14 cellular contexts compared by ENCODE assay signal in genomic region chr18:57980573-57981348, GRCh38.
DNase-seq lines count a peak whose midpoint lies in the region; ATAC-seq and TF ChIP-seq lines count a peak whose summit lies in the region.
"Had no signal": no experiment of that assay in that cellular context is flagged by ENCODE, and none has a peak within 500 bp of the region (broad histone marks: within the 10 kb centered on the region; RNA-seq: fewer than 3 reads in every experiment).

No MANE protein-coding gene starts in this region.

- H3K23ac ChIP-seq in mesenchymal stem cell (ENCODE audit: low read length in 2 of 2): no peak overlapping the region

- no peak overlapping the region for H3K4ac ChIP-seq in mesenchymal stem cell (ENCODE audit: low read depth in 1 of 2, low read length in 2 of 2)

- 80% methylated on average over 1 of the region's 4 CpGs for WGBS in mesenchymal stem cell

- H2BK15ac ChIP-seq in mesenchymal stem cell (ENCODE audit: low read depth, poor library complexity, severe bottlenecking): no peak overlapping the region

- no peak overlapping the region for H4K8ac ChIP-seq in mesenchymal stem cell (ENCODE audit: low read length)

- H3K4me3 Mint-ChIP-seq in WTC11 (no peak overlapping the region), type B pancreatic cell (peak overlapping the region; percentile 6)
- H3K4me3 Mint-ChIP-seq: brain, T-helper 17 cell had no signal

- H3K9me3 ChIP-seq in Karpas-422 (ENCODE audit: low read length) (no peaks in the 10 kb centered on the region), mesenchymal stem cell (ENCODE audit: control insufficient read depth, low read length) (no peaks in the 10 kb centered on the region)

- no peaks in the 10 kb centered on the region for H3K79me2 ChIP-seq in Karpas-422 (ENCODE audit: low read length)

- H3K14ac ChIP-seq in mesenchymal stem cell (ENCODE audit: low read length in 2 of 2): no peak overlapping the region

- H3K4me3 ChIP-seq in Karpas-422 (ENCODE audit: low read length) (no peak overlapping the region), mesenchymal stem cell (ENCODE audit: insufficient read depth in 1 of 2, low read depth in 1 of 2, low read length in 2 of 2) (no peak overlapping the region)
- H3K4me3 ChIP-seq: skin epidermis had no signal

- H2BK12ac ChIP-seq in mesenchymal stem cell (ENCODE audit: low read length in 2 of 2): no peak overlapping the region

- TF ChIP-seq CTCF in WTC11 (IDR thresholded peaks at IDR 0.05): no peak
- no peak for TF ChIP-seq CTCF in type B pancreatic cell (conservative IDR thresholded peaks at IDR 0.05)

- H3K18ac ChIP-seq in mesenchymal stem cell (ENCODE audit: low read depth in 1 of 2, low read length in 2 of 2): no peak overlapping the region

- H3K9ac ChIP-seq in Karpas-422 (ENCODE audit: low read length) (no peak overlapping the region), mesenchymal stem cell (ENCODE audit: low read length) (no peak overlapping the region)

- no peaks in the 10 kb centered on the region for H3K79me1 ChIP-seq in mesenchymal stem cell (replicated peaks; ENCODE audit: low read length, poor library complexity, severe bottlenecking)

- H4K91ac ChIP-seq in mesenchymal stem cell (ENCODE audit: low read length): no peak overlapping the region

- H3K4me2 ChIP-seq in Karpas-422 (ENCODE audit: low read depth, low read length, poor library complexity, severe bottlenecking): no peak overlapping the region
- no peak overlapping the region for H3K4me2 ChIP-seq in mesenchymal stem cell (ENCODE audit: low read length, poor library complexity, severe bottlenecking)

- H3K36me3 Mint-ChIP-seq in WTC11: no peaks in the 10 kb centered on the region
- H3K36me3 Mint-ChIP-seq in type B pancreatic cell: no peaks in the 10 kb centered on the region
- H3K36me3 Mint-ChIP-seq: brain had no signal

- DNase-seq in Karpas-422: no peak
- DNase-seq in NCI-H2171 treated with DMSO at 0.1 percent for 48 hours (lab: John Stamatoyannopoulos, UW): peak; percentile 93
- no peak for DNase-seq in WTC11 (ENCODE audit: low spot score)
- no peak for DNase-seq in type B pancreatic cell (ENCODE audit: extremely low spot score, unreplicated experiment)
- no peak for DNase-seq in mesenchymal stem cell
- DNase-seq: activated CD4-positive, alpha-beta T cell treated with anti-CD3 and anti-CD28 coated beads, Interleukin-2, amount 50 U/mL, for 4 hours; glutamatergic neuron; OCI-M1; T-helper 17 cell had no signal

- H3K36me3 ChIP-seq in Karpas-422 (ENCODE audit: insufficient read depth, low read length): no peaks in the 10 kb centered on the region
- H3K36me3 ChIP-seq in mesenchymal stem cell (ENCODE audit: control insufficient read depth in 1 of 2, insufficient read depth in 2 of 2, low read depth in 1 of 2, low read length in 2 of 2): no peaks in the 10 kb centered on the region

- H3K27ac Mint-ChIP-seq in WTC11: peak overlapping the region; percentile 73
- H3K27ac Mint-ChIP-seq in type B pancreatic cell: peak overlapping the region; percentile 57
- H3K27ac Mint-ChIP-seq: T-helper 17 cell had no signal

- H2AFZ ChIP-seq in Karpas-422 (ENCODE audit: low read length): 0 out of 2 replicates have a peak overlapping the region, but pooled peaks have one; percentile 28
- H2AFZ ChIP-seq in mesenchymal stem cell (ENCODE audit: low read depth, low read length): no peak overlapping the region

- H3K27me3 ChIP-seq in Karpas-422 (ENCODE audit: low read length): no peaks in the 10 kb centered on the region
- H3K27me3 ChIP-seq in mesenchymal stem cell (ENCODE audit: control insufficient read depth in 1 of 2, insufficient read depth in 1 of 2, low read length in 2 of 2): peaks cover 13 to 26% of the 10 kb centered on the region in 2 experiments

- H3K27ac ChIP-seq in Karpas-422 (ENCODE audit: low read length) (no peak overlapping the region), mesenchymal stem cell (ENCODE audit: low read length, poor library complexity, severe bottlenecking) (no peak overlapping the region)
- H3K27ac ChIP-seq: skin epidermis had no signal

- peak; percentile 48 for ATAC-seq in WTC11
- no peak for ATAC-seq in GM21447 (IDR thresholded peaks at IDR 0.05; ENCODE audit: unreplicated experiment)
- ATAC-seq in HG02938 (IDR thresholded peaks at IDR 0.05; ENCODE audit: unreplicated experiment): no peak
- ATAC-seq: left lobe of liver, T-helper 17 cell had no signal

- no peak overlapping the region for H2AK5ac ChIP-seq in mesenchymal stem cell (ENCODE audit: low read length, severe bottlenecking)

- H4K20me1 ChIP-seq in Karpas-422 (ENCODE audit: insufficient read depth, low read depth, low read length): no peaks in the 10 kb centered on the region

- CTCF ChIA-PET in WTC11 (lab: Charles Lee): interaction anchor here (1.2 kb wide), 1 partner anchor 141 kb away, joined by 5 read pairs; no protein-coding TSS in a partner anchor

- H3K4me1 ChIP-seq in Karpas-422 (ENCODE audit: low read length): peaks cover 54% of the 10 kb centered on the region
- H3K4me1 ChIP-seq in mesenchymal stem cell (ENCODE audit: control insufficient read depth, insufficient read depth, low read depth, low read length): peaks cover 3% of the 10 kb centered on the region

- H2BK5ac ChIP-seq in mesenchymal stem cell (ENCODE audit: low read depth, low read length, poor library complexity, severe bottlenecking): no peak overlapping the region

- H3K4me1 Mint-ChIP-seq in WTC11 (peaks cover 41% of the 10 kb centered on the region), type B pancreatic cell (ENCODE audit: unreplicated experiment) (no peaks in the 10 kb centered on the region)
- H3K4me1 Mint-ChIP-seq: T-helper 17 cell had no signal

- no peaks in the 10 kb centered on the region for H3K9me3 Mint-ChIP-seq in WTC11
- no peaks in the 10 kb centered on the region for H3K9me3 Mint-ChIP-seq in type B pancreatic cell

- POLR2A ChIA-PET in WTC11 (lab: Charles Lee): no interaction called here

- no peak overlapping the region for H2BK120ac ChIP-seq in mesenchymal stem cell (ENCODE audit: low read depth, low read length)

- no peaks in the 10 kb centered on the region for H3K27me3 Mint-ChIP-seq in WTC11 (ENCODE audit: low read depth)
- peaks cover 6% of the 10 kb centered on the region for H3K27me3 Mint-ChIP-seq in type B pancreatic cell
- H3K27me3 Mint-ChIP-seq: brain had no signal

- H3K9me2 ChIP-seq in Karpas-422 (replicated peaks; ENCODE audit: insufficient read depth, low read length): no peaks in the 10 kb centered on the region

TF ChIP-seq in WTC11, 78 proteins besides CTCF, POLR2A, EP300 and RAD21 (continues in another document):
- TF ChIP-seq, protein P1, sequence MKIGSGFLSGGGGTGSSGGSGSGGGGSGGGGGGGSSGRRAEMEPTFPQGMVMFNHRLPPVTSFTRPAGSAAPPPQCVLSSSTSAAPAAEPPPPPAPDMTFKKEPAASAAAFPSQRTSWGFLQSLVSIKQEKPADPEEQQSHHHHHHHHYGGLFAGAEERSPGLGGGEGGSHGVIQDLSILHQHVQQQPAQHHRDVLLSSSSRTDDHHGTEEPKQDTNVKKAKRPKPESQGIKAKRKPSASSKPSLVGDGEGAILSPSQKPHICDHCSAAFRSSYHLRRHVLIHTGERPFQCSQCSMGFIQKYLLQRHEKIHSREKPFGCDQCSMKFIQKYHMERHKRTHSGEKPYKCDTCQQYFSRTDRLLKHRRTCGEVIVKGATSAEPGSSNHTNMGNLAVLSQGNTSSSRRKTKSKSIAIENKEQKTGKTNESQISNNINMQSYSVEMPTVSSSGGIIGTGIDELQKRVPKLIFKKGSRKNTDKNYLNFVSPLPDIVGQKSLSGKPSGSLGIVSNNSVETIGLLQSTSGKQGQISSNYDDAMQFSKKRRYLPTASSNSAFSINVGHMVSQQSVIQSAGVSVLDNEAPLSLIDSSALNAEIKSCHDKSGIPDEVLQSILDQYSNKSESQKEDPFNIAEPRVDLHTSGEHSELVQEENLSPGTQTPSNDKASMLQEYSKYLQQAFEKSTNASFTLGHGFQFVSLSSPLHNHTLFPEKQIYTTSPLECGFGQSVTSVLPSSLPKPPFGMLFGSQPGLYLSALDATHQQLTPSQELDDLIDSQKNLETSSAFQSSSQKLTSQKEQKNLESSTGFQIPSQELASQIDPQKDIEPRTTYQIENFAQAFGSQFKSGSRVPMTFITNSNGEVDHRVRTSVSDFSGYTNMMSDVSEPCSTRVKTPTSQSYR (CRISPR knock-in tag; IDR thresholded peaks at IDR 0.05): no peak
- TF ChIP-seq ELF4 (CRISPR knock-in tag; IDR thresholded peaks at IDR 0.05; ENCODE audit: low read depth) (no peak), ZNF423 (CRISPR knock-in tag; IDR thresholded peaks at IDR 0.05) (no peak), TP53 (CRISPR knock-in tag; IDR thresholded peaks at IDR 0.05) (0 out of 2 replicates have a peak, but pooled peaks have one; percentile 29), MAX (CRISPR knock-in tag; IDR thresholded peaks at IDR 0.05) (no peak), E2F5 (CRISPR knock-in tag; IDR thresholded peaks at IDR 0.05) (no peak)
- TF ChIP-seq, protein P2, sequence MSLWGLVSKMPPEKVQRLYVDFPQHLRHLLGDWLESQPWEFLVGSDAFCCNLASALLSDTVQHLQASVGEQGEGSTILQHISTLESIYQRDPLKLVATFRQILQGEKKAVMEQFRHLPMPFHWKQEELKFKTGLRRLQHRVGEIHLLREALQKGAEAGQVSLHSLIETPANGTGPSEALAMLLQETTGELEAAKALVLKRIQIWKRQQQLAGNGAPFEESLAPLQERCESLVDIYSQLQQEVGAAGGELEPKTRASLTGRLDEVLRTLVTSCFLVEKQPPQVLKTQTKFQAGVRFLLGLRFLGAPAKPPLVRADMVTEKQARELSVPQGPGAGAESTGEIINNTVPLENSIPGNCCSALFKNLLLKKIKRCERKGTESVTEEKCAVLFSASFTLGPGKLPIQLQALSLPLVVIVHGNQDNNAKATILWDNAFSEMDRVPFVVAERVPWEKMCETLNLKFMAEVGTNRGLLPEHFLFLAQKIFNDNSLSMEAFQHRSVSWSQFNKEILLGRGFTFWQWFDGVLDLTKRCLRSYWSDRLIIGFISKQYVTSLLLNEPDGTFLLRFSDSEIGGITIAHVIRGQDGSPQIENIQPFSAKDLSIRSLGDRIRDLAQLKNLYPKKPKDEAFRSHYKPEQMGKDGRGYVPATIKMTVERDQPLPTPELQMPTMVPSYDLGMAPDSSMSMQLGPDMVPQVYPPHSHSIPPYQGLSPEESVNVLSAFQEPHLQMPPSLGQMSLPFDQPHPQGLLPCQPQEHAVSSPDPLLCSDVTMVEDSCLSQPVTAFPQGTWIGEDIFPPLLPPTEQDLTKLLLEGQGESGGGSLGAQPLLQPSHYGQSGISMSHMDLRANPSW (CRISPR knock-in tag; conservative IDR thresholded peaks at IDR 0.05; ENCODE audit: low read depth): no peak
